ENCODE assay signal across 9 cellular contexts in the genomic region with DNA sequence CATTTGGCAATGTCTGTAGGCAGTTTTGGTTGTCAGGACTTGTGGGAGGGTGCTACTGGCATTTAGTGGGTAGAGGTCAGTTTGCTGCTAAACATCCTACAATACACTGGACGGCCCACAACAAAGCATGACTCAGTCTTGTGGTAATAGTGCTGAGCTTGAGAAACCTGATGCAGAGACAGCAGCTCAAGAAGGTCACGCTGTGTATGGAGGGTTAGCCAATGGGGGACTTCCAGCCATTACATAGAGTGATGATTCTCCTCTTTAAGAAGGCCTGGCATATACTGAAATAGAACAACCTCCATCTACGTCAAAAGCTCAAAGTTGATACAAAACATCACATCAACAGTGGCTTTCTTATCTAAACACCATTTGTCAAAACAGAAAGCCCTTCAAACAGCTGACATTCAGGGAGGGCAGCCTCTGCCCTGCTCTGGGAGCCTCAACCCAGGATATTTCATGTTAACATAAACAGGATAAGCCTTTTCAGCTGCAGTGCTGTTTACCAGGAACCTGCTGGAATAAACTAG.
A peak's percentile ranks its signal among the peaks of the same experiment; 100 is the strongest.
DNase-seq lines count a peak whose midpoint lies in the region; ATAC-seq and TF ChIP-seq lines count a peak whose summit lies in the region.
"Had no signal": no experiment of that assay in that cellular context is flagged by ENCODE, and none has a peak within 500 bp of the region (broad histone marks: within the 10 kb centered on the region; RNA-seq: fewer than 3 reads in every experiment).

No MANE protein-coding gene starts in this region.

- no peaks in the 10 kb centered on the region for H3K79me2 ChIP-seq in neural progenitor cell (ENCODE audit: low read depth)

- H3K9me3 ChIP-seq in SJCRH30 (replicated peaks) (no peaks in the 10 kb centered on the region; the same call in 1 of the 2 replicates), heart right ventricle (no peaks in the 10 kb centered on the region), stomach smooth muscle (ENCODE audit: control insufficient read depth in 2 of 2, low read length in 2 of 2) (no peaks in the 10 kb centered on the region), neural progenitor cell (ENCODE audit: low read depth) (no peaks in the 10 kb centered on the region)

- H3K27me3 Mint-ChIP-seq in activated CD4-positive, alpha-beta T cell treated with anti-CD3 and anti-CD28 coated beads for 36 hours, result peaks cover 6% of the 10 kb centered on the region
- peaks cover 3% of the 10 kb centered on the region for H3K27me3 Mint-ChIP-seq in neural progenitor cell (ENCODE audit: insufficient read depth, low read depth)

- H2AFZ ChIP-seq in neural progenitor cell (replicated peaks), result no peak overlapping the region

- no peak overlapping the region for H3K27ac Mint-ChIP-seq in activated CD4-positive, alpha-beta T cell treated with anti-CD3 and anti-CD28 coated beads for 36 hours
- no peak overlapping the region for H3K27ac Mint-ChIP-seq in neural progenitor cell
- H3K27ac Mint-ChIP-seq: stimulated activated naive CD8-positive, alpha-beta T cell treated with anti-CD3 and anti-CD28 coated beads, Interleukin-15, Interleukin-2, amounts not matched to agents 100 ng/mL and 50 ng/mL, for 24 hours had no signal

- H3K4me2 ChIP-seq in neural progenitor cell, result no peak overlapping the region

- no peak overlapping the region for H3K4me3 Mint-ChIP-seq in activated CD4-positive, alpha-beta T cell treated with anti-CD3 and anti-CD28 coated beads for 36 hours
- no peak overlapping the region for H3K4me3 Mint-ChIP-seq in neural progenitor cell
- H3K4me3 Mint-ChIP-seq: stimulated activated naive CD8-positive, alpha-beta T cell treated with anti-CD3 and anti-CD28 coated beads, Interleukin-15, Interleukin-2, amounts not matched to agents 100 ng/mL and 50 ng/mL, for 24 hours had no signal

- DNase-seq in activated CD4-positive, alpha-beta T cell treated with anti-CD3 and anti-CD28 coated beads for 36 hours, result no peak
- no peak for DNase-seq in activated CD4-positive, alpha-beta T cell treated with anti-CD3 and anti-CD28 coated beads, Interleukin-2, amount 50 U/mL, for 4 hours
- DNase-seq in SJCRH30, result peak; percentile 77 to 89
- DNase-seq in heart right ventricle, result no peak
- DNase-seq in activated gamma-delta T cell treated with Interleukin-2 at 50 U/mL for 16 hours, result no peak
- no peak for DNase-seq in neural progenitor cell (ENCODE audit: low spot score)

- H3K36me3 Mint-ChIP-seq in activated CD4-positive, alpha-beta T cell treated with anti-CD3 and anti-CD28 coated beads for 36 hours (ENCODE audit: low read depth), result no peaks in the 10 kb centered on the region
- no peaks in the 10 kb centered on the region for H3K36me3 Mint-ChIP-seq in neural progenitor cell

- peak; percentile 44 for ATAC-seq in activated CD4-positive, alpha-beta T cell treated with anti-CD3 and anti-CD28 coated beads for 36 hours
- ATAC-seq in heart right ventricle (peak in 5 of 8 donors; percentile 30 to 96 (median 48)), GM18858 (IDR thresholded peaks at IDR 0.05; ENCODE audit: unreplicated experiment) (no peak)

- H3K27ac ChIP-seq in SJCRH30, result no peak overlapping the region
- peak overlapping the region in 1 of 10 donors; percentile 46 for H3K27ac ChIP-seq in heart right ventricle
- peak overlapping the region; percentile 79 for H3K27ac ChIP-seq in stomach smooth muscle (ENCODE audit: low read length)
- H3K27ac ChIP-seq in neural progenitor cell, result no peak overlapping the region

- H3K4me1 ChIP-seq in SJCRH30 (peaks cover 10% of the 10 kb centered on the region), heart right ventricle (peaks cover 0 to 6% (median 0%) of the 10 kb centered on the region in 9 donors), stomach smooth muscle (ENCODE audit: control insufficient read depth, insufficient read depth, low read length) (peaks cover 19% of the 10 kb centered on the region), neural progenitor cell (no peaks in the 10 kb centered on the region)

- H3F3A ChIP-seq in neural progenitor cell (ENCODE audit: low read depth), result peaks cover 4% of the 10 kb centered on the region

- CTCF ChIA-PET in activated CD4-positive, alpha-beta T cell treated with anti-CD3 and anti-CD28 coated beads for 36 hours (lab: Charles Lee), result interaction anchor here (1.4 kb wide), 1 partner anchor 19 kb away, joined by 5 read pairs; no protein-coding TSS in a partner anchor

- H3K36me3 ChIP-seq in SJCRH30, result no peaks in the 10 kb centered on the region
- no peaks in the 10 kb centered on the region for H3K36me3 ChIP-seq in heart right ventricle
- H3K36me3 ChIP-seq in stomach smooth muscle (ENCODE audit: control insufficient read depth in 2 of 2, insufficient read depth in 2 of 2, low read length in 2 of 2), result no peaks in the 10 kb centered on the region
- no peaks in the 10 kb centered on the region for H3K36me3 ChIP-seq in neural progenitor cell

- H3K9me3 Mint-ChIP-seq in activated CD4-positive, alpha-beta T cell treated with anti-CD3 and anti-CD28 coated beads for 36 hours (ENCODE audit: low read depth), result no peaks in the 10 kb centered on the region
- no peaks in the 10 kb centered on the region for H3K9me3 Mint-ChIP-seq in neural progenitor cell
- H3K9me3 Mint-ChIP-seq: stimulated activated naive CD8-positive, alpha-beta T cell treated with anti-CD3 and anti-CD28 coated beads, Interleukin-15, Interleukin-2, amounts not matched to agents 100 ng/mL and 50 ng/mL, for 24 hours had no signal

- H3K9ac ChIP-seq in stomach smooth muscle (ENCODE audit: low read length in 2 of 2) (no peak overlapping the region), neural progenitor cell (no peak overlapping the region)

- intact Hi-C loops in activated CD4-positive, alpha-beta T cell treated with anti-CD3 and anti-CD28 coated beads for 36 hours (cut with DNase I, micrococcal nuclease), result no loop called here
- intact Hi-C loops in heart right ventricle (cut with DNase I), result no loop called here

- peaks cover 3% of the 10 kb centered on the region for H3K4me1 Mint-ChIP-seq in activated CD4-positive, alpha-beta T cell treated with anti-CD3 and anti-CD28 coated beads for 36 hours
- no peaks in the 10 kb centered on the region for H3K4me1 Mint-ChIP-seq in neural progenitor cell

- H4K20me1 ChIP-seq in neural progenitor cell (ENCODE audit: low read depth), result no peaks in the 10 kb centered on the region

- POLR2A ChIA-PET in activated CD4-positive, alpha-beta T cell treated with anti-CD3 and anti-CD28 coated beads for 36 hours (lab: Charles Lee), result no interaction called here

- TF ChIP-seq CTCF in heart right ventricle (IDR thresholded peaks at IDR 0.05), result no peak
- TF ChIP-seq CTCF in neural progenitor cell (IDR thresholded peaks at IDR 0.05), result no peak

- WGBS in heart right ventricle, 2 donors, result 68 to 69% methylated on average over 3 of the region's 3 CpGs

- H3K27me3 ChIP-seq in SJCRH30 (no peaks in the 10 kb centered on the region), heart right ventricle (peaks cover 0 to 5% (median 0%) of the 10 kb centered on the region in 7 donors), stomach smooth muscle (ENCODE audit: control insufficient read depth in 1 of 2, insufficient read depth in 2 of 2, low read length in 2 of 2) (no peaks in the 10 kb centered on the region), neural progenitor cell (no peaks in the 10 kb centered on the region)

- H3K4me3 ChIP-seq in SJCRH30, result no peak overlapping the region
- H3K4me3 ChIP-seq in heart right ventricle, result no peak overlapping the region
- H3K4me3 ChIP-seq in stomach smooth muscle (ENCODE audit: low read length in 2 of 2), result peak overlapping the region in 1 of 2 donors; percentile 41
- H3K4me3 ChIP-seq in neural progenitor cell, result no peak overlapping the region

Comparison
In these comparisons a context has a peak if more than half of its experiments do, and no peak if none do; other contexts are left out.
1. DNase-seq: peak in SJCRH30 (2 of 2); none in activated CD4-positive, alpha-beta T cell treated with anti-CD3 and anti-CD28 coated beads for 36 hours (single experiment), activated CD4-positive, alpha-beta T cell treated with anti-CD3 and anti-CD28 coated beads, Interleukin-2, amount 50 U/mL, for 4 hours (0 of 2), heart right ventricle (0 of 2), activated gamma-delta T cell treated with Interleukin-2 at 50 U/mL for 16 hours (single experiment) and neural progenitor cell (single experiment).